Comparison of ENCODE assay signal across 10 cellular contexts in genomic region chr7:142300689-142301088, GRCh38. TPM values are rescaled to one million over a fixed set of nuclear protein-coding genes. Genes with fewer than 3 reads are reported as not detected.
DNase-seq lines count a peak whose midpoint lies in the region; ATAC-seq, FAIRE-seq and TF ChIP-seq lines count a peak whose summit lies in the region.
"Had no signal": no experiment of that assay in that cellular context is flagged by ENCODE, and none has a peak within 500 bp of the region (broad histone marks: within the 10 kb centered on the region; RNA-seq: fewer than 3 reads in every experiment).

No MANE protein-coding gene starts in this region.

- peaks cover 20% of the 10 kb centered on the region for H3K4me1 Mint-ChIP-seq in WTC11
- no peaks in the 10 kb centered on the region for H3K4me1 Mint-ChIP-seq in glutamatergic neuron (ENCODE audit: low read depth, unreplicated experiment)

- ATAC-seq in WTC11 (peak; percentile 89), GM18520 (IDR thresholded peaks at IDR 0.05; ENCODE audit: unreplicated experiment) (no peak)

- FAIRE-seq in H54 (lab: Jason Lieb, UNC): no peak

- no peak overlapping the region for H3K4me3 Mint-ChIP-seq in WTC11
- no peak overlapping the region for H3K4me3 Mint-ChIP-seq in glutamatergic neuron (ENCODE audit: unreplicated experiment)

- H3K27me3 Mint-ChIP-seq in WTC11 (ENCODE audit: low read depth) (peaks cover 20% of the 10 kb centered on the region), glutamatergic neuron (ENCODE audit: unreplicated experiment) (peaks cover 4% of the 10 kb centered on the region)

- intact Hi-C loops in head of caudate nucleus (cut with DNase I): no loop called here

- H3K9me3 Mint-ChIP-seq in WTC11 (no peaks in the 10 kb centered on the region), glutamatergic neuron (ENCODE audit: unreplicated experiment) (no peaks in the 10 kb centered on the region)

- DNase-seq in H54 (ENCODE audit: insufficient read length, low spot score): peak; percentile 39
- peak; percentile 87 for DNase-seq in WTC11 (ENCODE audit: low spot score)
- peak; percentile 39 for DNase-seq in glutamatergic neuron
- DNase-seq in hippocampal formation (lab: John Stamatoyannopoulos, UW): no peak
- DNase-seq in head of caudate nucleus: no peak
- DNase-seq in NCI-H2196 treated with DMSO at 0.1 percent for 48 hours (lab: John Stamatoyannopoulos, UW; ENCODE audit: unreplicated experiment): no peak
- DNase-seq: SIG-M5, stomach had no signal

- CTCF ChIA-PET in WTC11 (lab: Charles Lee): interaction anchor here (0.6 to 2.1 kb wide), 54 partner anchors 8 to 618 kb away, joined by 3 to 25 read pairs (median 4); partner anchors contain the start of gene TAS2R38

- no peak overlapping the region for H3K27ac ChIP-seq in C4-2B
- H3K27ac ChIP-seq: stomach had no signal

- TF ChIP-seq CTCF in C4-2B (conservative IDR thresholded peaks at IDR 0.05) (peak; percentile 48), WTC11 (IDR thresholded peaks at IDR 0.05) (peak; percentile 83), glutamatergic neuron (IDR thresholded peaks at IDR 0.05; ENCODE audit: partially characterized antibody, unreplicated experiment) (peak; percentile 42)

- H3K27ac Mint-ChIP-seq in WTC11: no peak overlapping the region
- no peak overlapping the region for H3K27ac Mint-ChIP-seq in glutamatergic neuron (ENCODE audit: unreplicated experiment)

- POLR2A ChIA-PET in WTC11 (lab: Charles Lee): interaction anchor here (0.5 kb wide), 1 partner anchor 511 kb away, joined by 3 read pairs; no protein-coding TSS in a partner anchor

- no peaks in the 10 kb centered on the region for H3K36me3 Mint-ChIP-seq in WTC11
- no peaks in the 10 kb centered on the region for H3K36me3 Mint-ChIP-seq in glutamatergic neuron (ENCODE audit: unreplicated experiment)

- TF ChIP-seq POLR2A in H54 (IDR thresholded peaks at IDR 0.05; ENCODE audit: low read depth, low read length): no peak

TF ChIP-seq in WTC11, 78 proteins besides CTCF, POLR2A, EP300 and RAD21:
- TF ChIP-seq HMGXB4 (CRISPR knock-in tag; IDR thresholded peaks at IDR 0.05) (0 out of 2 replicates have a peak, but pooled peaks have one; percentile 22), ZNF416 (CRISPR knock-in tag; IDR thresholded peaks at IDR 0.05) (0 out of 2 replicates have a peak, but pooled peaks have one; percentile 15), E2F4 (CRISPR knock-in tag; IDR thresholded peaks at IDR 0.05; ENCODE audit: borderline replicate concordance, low read depth) (no peak), MAX (CRISPR knock-in tag; IDR thresholded peaks at IDR 0.05) (no peak)

RNA-seq across cellular contexts. Expression of gene PRSS58, which starts 42.8 kb away (rescaled TPM):
- total RNA-seq in WTC11 (2021) (not detected in 3 replicates), glutamatergic neuron (ENCODE audit: unreplicated experiment) (not detected)
- total RNA-seq: stomach had no signal

Comparison
In these comparisons a context has a peak if more than half of its experiments do, and no peak if none do; other contexts are left out.
1. DNase-seq: peak in H54 (single experiment), WTC11 (single experiment) and glutamatergic neuron (single experiment); none in hippocampal formation (0 of 2), head of caudate nucleus (0 of 42) and NCI-H2196 treated with DMSO at 0.1 percent for 48 hours (single experiment).
2. Peak in every context shown above with its lines, with median percentiles within 50 percentile points of each other: CTCF ChIP-seq.